Comparison of ENCODE assay signal across 10 cellular contexts in the genomic region with DNA sequence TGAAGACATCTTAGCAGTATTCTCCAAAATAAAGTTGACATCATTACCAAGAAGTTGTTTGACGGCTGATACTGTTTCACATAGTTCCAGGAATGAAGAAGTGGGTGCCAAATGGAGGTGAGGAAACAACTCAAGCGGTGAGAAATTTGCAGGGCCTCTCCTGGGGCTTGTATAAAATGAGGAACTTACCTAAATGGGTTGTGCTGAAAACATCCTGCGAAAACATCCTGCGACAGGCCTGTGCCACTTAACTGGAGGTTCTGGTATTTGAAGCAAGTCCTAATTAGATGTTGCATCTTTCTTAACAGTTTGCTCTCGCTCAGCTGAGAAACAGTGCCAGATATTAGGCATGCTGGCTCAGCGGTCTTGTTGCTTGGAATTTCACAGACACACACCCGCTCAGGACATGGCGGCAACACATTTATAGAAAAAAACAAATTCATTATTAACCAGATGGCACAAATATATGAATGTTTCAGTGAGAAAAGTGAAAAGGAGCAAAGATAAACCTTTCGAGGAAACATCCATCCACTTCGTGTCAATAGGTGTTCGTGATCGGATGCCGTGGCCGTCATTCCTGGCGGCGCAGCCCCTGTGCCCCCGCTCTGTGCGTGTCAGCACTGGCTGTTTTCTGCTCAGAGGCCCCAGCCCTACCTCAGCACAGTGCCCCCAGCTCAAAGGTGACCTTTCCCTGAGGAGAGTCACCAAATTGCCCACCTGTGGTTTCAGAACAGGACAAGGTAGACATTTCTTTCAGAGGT. TPM values are rescaled to one million over a fixed set of nuclear protein-coding genes. Genes with fewer than 3 reads are reported as not detected.
A peak's percentile ranks its signal among the peaks of the same experiment; 100 is the strongest.
DNase-seq lines count a peak whose midpoint lies in the region; ATAC-seq and TF ChIP-seq lines count a peak whose summit lies in the region.
"Had no signal": no experiment of that assay in that cellular context is flagged by ENCODE, and none has a peak within 500 bp of the region (broad histone marks: within the 10 kb centered on the region; RNA-seq: fewer than 3 reads in every experiment).

No MANE protein-coding gene starts in this region.

- H3K4me3 ChIP-seq in esophagus squamous epithelium (no peak overlapping the region), stomach (no peak overlapping the region)
- H3K4me3 ChIP-seq: left lung had no signal

- 85 to 90% methylated on average over 16 to 18 of the region's 18 CpGs for WGBS in esophagus squamous epithelium, 2 donors
- WGBS in stomach, 5 donors, result 89 to 95% (median 91%) methylated on average over 18 of the region's 18 CpGs

- no peak for TF ChIP-seq CTCF in esophagus squamous epithelium (IDR thresholded peaks at IDR 0.05)
- TF ChIP-seq CTCF in stomach (IDR thresholded peaks at IDR 0.05), result no peak

- no peak for ATAC-seq in activated T-helper 17 cell treated with anti-CD3 and anti-CD28 coated beads, Interleukin-2, amount 50 U/mL, for 72 hours (replicated peaks)
- ATAC-seq in stimulated activated memory B cell treated with anti-CD40 and anti-IgM and Interleukin-4, amounts not matched to agents 10 μg/mL and 1 μg/mL and 100 μg/mL, for 72 hours, result peak; percentile 96
- ATAC-seq: foreskin keratinocyte, left lung had no signal

- peaks cover 19% of the 10 kb centered on the region for H3K4me1 Mint-ChIP-seq in activated CD4-positive, alpha-beta T cell treated with anti-CD3 and anti-CD28 coated beads, Interleukin-2, amount 10 ng/mL, durations not matched to agents 7 days and 5 days
- H3K4me1 Mint-ChIP-seq in activated T-helper 17 cell treated with anti-CD3 and anti-CD28 coated beads, Interleukin-2, amount 50 U/mL, for 72 hours, result peaks cover 26% of the 10 kb centered on the region
- H3K4me1 Mint-ChIP-seq in stimulated activated memory B cell treated with anti-CD40 and anti-IgM and Interleukin-4, amounts not matched to agents 10 μg/mL and 1 μg/mL and 100 μg/mL, for 72 hours, result peaks cover 64% of the 10 kb centered on the region

- no peak for TF ChIP-seq EP300 in stomach (IDR thresholded peaks at IDR 0.05)

- H3K27me3 ChIP-seq in esophagus squamous epithelium, result no peaks in the 10 kb centered on the region
- H3K27me3 ChIP-seq in stomach, result no peaks in the 10 kb centered on the region
- H3K27me3 ChIP-seq: foreskin keratinocyte, left lung had no signal

- no peak overlapping the region for H3K27ac ChIP-seq in esophagus squamous epithelium
- H3K27ac ChIP-seq in stomach, result peak overlapping the region in 2 of 5 donors; percentile 66 to 74
- H3K27ac ChIP-seq: foreskin keratinocyte had no signal

- POLR2A ChIA-PET in activated CD4-positive, alpha-beta T cell treated with anti-CD3 and anti-CD28 coated beads, Interleukin-2, amount 10 ng/mL, durations not matched to agents 7 days and 5 days (lab: Charles Lee), result no interaction called here
- POLR2A ChIA-PET in HEK293T (lab: Yijun Ruan, JAX), result no interaction called here

- H3K36me3 Mint-ChIP-seq in activated CD4-positive, alpha-beta T cell treated with anti-CD3 and anti-CD28 coated beads, Interleukin-2, amount 10 ng/mL, durations not matched to agents 7 days and 5 days (ENCODE audit: low read depth), result peaks cover 26% of the 10 kb centered on the region
- peaks cover 97% of the 10 kb centered on the region for H3K36me3 Mint-ChIP-seq in activated T-helper 17 cell treated with anti-CD3 and anti-CD28 coated beads, Interleukin-2, amount 50 U/mL, for 72 hours (ENCODE audit: low read depth)
- peaks cover 72% of the 10 kb centered on the region for H3K36me3 Mint-ChIP-seq in stimulated activated memory B cell treated with anti-CD40 and anti-IgM and Interleukin-4, amounts not matched to agents 10 μg/mL and 1 μg/mL and 100 μg/mL, for 72 hours

- CTCF ChIA-PET in activated CD4-positive, alpha-beta T cell treated with anti-CD3 and anti-CD28 coated beads, Interleukin-2, amount 10 ng/mL, durations not matched to agents 7 days and 5 days (lab: Charles Lee), result interaction anchor here (0.6 kb wide), 1 partner anchor 213 kb away, joined by 4 read pairs; no protein-coding TSS in a partner anchor
- CTCF ChIA-PET in HEK293T (lab: Yijun Ruan, JAX), result interaction anchor here (0.7 kb wide), 1 partner anchor 229 kb away, joined by 3 read pairs; no protein-coding TSS in a partner anchor

- no peaks in the 10 kb centered on the region for H3K27me3 Mint-ChIP-seq in activated CD4-positive, alpha-beta T cell treated with anti-CD3 and anti-CD28 coated beads, Interleukin-2, amount 10 ng/mL, durations not matched to agents 7 days and 5 days
- H3K27me3 Mint-ChIP-seq in activated T-helper 17 cell treated with anti-CD3 and anti-CD28 coated beads, Interleukin-2, amount 50 U/mL, for 72 hours, result no peaks in the 10 kb centered on the region
- H3K27me3 Mint-ChIP-seq in stimulated activated memory B cell treated with anti-CD40 and anti-IgM and Interleukin-4, amounts not matched to agents 10 μg/mL and 1 μg/mL and 100 μg/mL, for 72 hours, result no peaks in the 10 kb centered on the region

- H3K36me3 ChIP-seq in esophagus squamous epithelium, result peaks cover 0 to 60% (median 31%) of the 10 kb centered on the region in 3 donors
- H3K36me3 ChIP-seq in stomach, result peaks cover 38 to 74% (median 71%) of the 10 kb centered on the region in 4 donors

- H3K4me3 Mint-ChIP-seq in activated CD4-positive, alpha-beta T cell treated with anti-CD3 and anti-CD28 coated beads, Interleukin-2, amount 10 ng/mL, durations not matched to agents 7 days and 5 days, result no peak overlapping the region
- H3K4me3 Mint-ChIP-seq in activated T-helper 17 cell treated with anti-CD3 and anti-CD28 coated beads, Interleukin-2, amount 50 U/mL, for 72 hours, result no peak overlapping the region
- peak overlapping the region; percentile 51 for H3K4me3 Mint-ChIP-seq in stimulated activated memory B cell treated with anti-CD40 and anti-IgM and Interleukin-4, amounts not matched to agents 10 μg/mL and 1 μg/mL and 100 μg/mL, for 72 hours

- no peak for DNase-seq in activated CD4-positive, alpha-beta T cell treated with anti-CD3 and anti-CD28 coated beads, Interleukin-2, amount 10 ng/mL, durations not matched to agents 7 days and 5 days
- DNase-seq in activated CD4-positive, alpha-beta T cell treated with anti-CD3 and anti-CD28 coated beads, Interleukin-2, amount 50 U/mL, for 48 hours, result no peak
- DNase-seq in KG1 (lab: John Stamatoyannopoulos, UW), result peak; percentile 21
- no peak for DNase-seq in HEK293T (ENCODE audit: extremely low spot score)
- no peak for DNase-seq in esophagus squamous epithelium (lab: John Stamatoyannopoulos, UW)
- DNase-seq in stomach, result no peak
- DNase-seq: foreskin keratinocyte, left lung had no signal

- intact Hi-C loops in esophagus squamous epithelium (cut with DNase I) (no loop called here), stomach (cut with DNase I; ENCODE audit: low total_unique reads) (no loop called here)

- H3K9me3 ChIP-seq in esophagus squamous epithelium (no peaks in the 10 kb centered on the region), stomach (no peaks in the 10 kb centered on the region)
- H3K9me3 ChIP-seq: left lung had no signal

- H3K27ac Mint-ChIP-seq in activated CD4-positive, alpha-beta T cell treated with anti-CD3 and anti-CD28 coated beads, Interleukin-2, amount 10 ng/mL, durations not matched to agents 7 days and 5 days, result peak overlapping the region; percentile 31
- peak overlapping the region; percentile 43 for H3K27ac Mint-ChIP-seq in activated T-helper 17 cell treated with anti-CD3 and anti-CD28 coated beads, Interleukin-2, amount 50 U/mL, for 72 hours
- peak overlapping the region; percentile 98 for H3K27ac Mint-ChIP-seq in stimulated activated memory B cell treated with anti-CD40 and anti-IgM and Interleukin-4, amounts not matched to agents 10 μg/mL and 1 μg/mL and 100 μg/mL, for 72 hours

- no peak for TF ChIP-seq POLR2A in esophagus squamous epithelium (IDR thresholded peaks at IDR 0.05)
- TF ChIP-seq POLR2A in stomach (IDR thresholded peaks at IDR 0.05), result no peak

- no peaks in the 10 kb centered on the region for H3K9me3 Mint-ChIP-seq in activated CD4-positive, alpha-beta T cell treated with anti-CD3 and anti-CD28 coated beads, Interleukin-2, amount 10 ng/mL, durations not matched to agents 7 days and 5 days
- H3K9me3 Mint-ChIP-seq in activated T-helper 17 cell treated with anti-CD3 and anti-CD28 coated beads, Interleukin-2, amount 50 U/mL, for 72 hours, result no peaks in the 10 kb centered on the region
- no peaks in the 10 kb centered on the region for H3K9me3 Mint-ChIP-seq in stimulated activated memory B cell treated with anti-CD40 and anti-IgM and Interleukin-4, amounts not matched to agents 10 μg/mL and 1 μg/mL and 100 μg/mL, for 72 hours

- H3K4me1 ChIP-seq in esophagus squamous epithelium (peaks cover 15 to 31% (median 23%) of the 10 kb centered on the region in 3 donors), stomach (peaks cover 0 to 20% (median 0%) of the 10 kb centered on the region in 4 donors)

TF ChIP-seq in HEK293T, 16 proteins besides CTCF, POLR2A, EP300 and RAD21:
- no peak for TF ChIP-seq ELF4 (IDR thresholded peaks at IDR 0.05)
- TF ChIP-seq ARNT (IDR thresholded peaks at IDR 0.05), result no peak
- TF ChIP-seq FOXA1 (IDR thresholded peaks at IDR 0.05), result no peak
TF ChIP-seq in HEK293T: peak in this region for 0.

RNA-seq across cellular contexts. Expression of gene CDC123, which starts 48.1 kb away (rescaled TPM):
- 100 to 1,000 TPM in 1 of 2 experiments, 10 to 100 TPM in 1; 85.4 to 105 TPM for total RNA-seq in activated CD4-positive, alpha-beta T cell treated with anti-CD3 and anti-CD28 coated beads, Interleukin-2, amount 10 ng/mL, durations not matched to agents 7 days and 5 days
- total RNA-seq in activated T-helper 17 cell treated with anti-CD3 and anti-CD28 coated beads, Interleukin-2, amount 50 U/mL, for 72 hours, result 100 to 1,000 TPM in 1 of 2 donors, 10 to 100 TPM in 1; 93.8 to 202 TPM
- total RNA-seq in esophagus squamous epithelium (10 to 100 TPM; 37.4 to 84.8 (median 80.3) TPM), stomach (100 to 1,000 TPM in 1 of 5 donors, 10 to 100 TPM in 4; 22.3 to 103 (median 62.4) TPM)
- polyA plus RNA-seq in stomach, result 10 to 100 TPM; 30.3 to 41.7 (median 39.4) TPM

RNA-seq across cellular contexts. Expression of gene NUDT5, which starts 48.3 kb away (rescaled TPM):
- total RNA-seq in activated CD4-positive, alpha-beta T cell treated with anti-CD3 and anti-CD28 coated beads, Interleukin-2, amount 10 ng/mL, durations not matched to agents 7 days and 5 days, result 10 to 100 TPM; 90.1 to 97.9 TPM
- 100 to 1,000 TPM in 1 of 2 donors, 10 to 100 TPM in 1; 99.1 to 139 TPM for total RNA-seq in activated T-helper 17 cell treated with anti-CD3 and anti-CD28 coated beads, Interleukin-2, amount 50 U/mL, for 72 hours
- total RNA-seq in esophagus squamous epithelium (10 to 100 TPM; 30.7 to 79.3 (median 42.3) TPM), stomach (10 to 100 TPM; 21.4 to 49.4 (median 37.9) TPM)
- 10 to 100 TPM; 30.2 to 45.3 (median 39.6) TPM for polyA plus RNA-seq in stomach

Comparison
In these comparisons a context has a peak if more than half of its experiments do, and no peak if none do; other contexts are left out.
1. H3K27ac Mint-ChIP-seq: peak in every context shown above with its lines; median percentile 98 in stimulated activated memory B cell treated with anti-CD40 and anti-IgM and Interleukin-4, amounts not matched to agents 10 μg/mL and 1 μg/mL and 100 μg/mL, for 72 hours; 43 in activated T-helper 17 cell treated with anti-CD3 and anti-CD28 coated beads, Interleukin-2, amount 50 U/mL, for 72 hours; 31 in activated CD4-positive, alpha-beta T cell treated with anti-CD3 and anti-CD28 coated beads, Interleukin-2, amount 10 ng/mL, durations not matched to agents 7 days and 5 days.